In the genomic region with DNA sequence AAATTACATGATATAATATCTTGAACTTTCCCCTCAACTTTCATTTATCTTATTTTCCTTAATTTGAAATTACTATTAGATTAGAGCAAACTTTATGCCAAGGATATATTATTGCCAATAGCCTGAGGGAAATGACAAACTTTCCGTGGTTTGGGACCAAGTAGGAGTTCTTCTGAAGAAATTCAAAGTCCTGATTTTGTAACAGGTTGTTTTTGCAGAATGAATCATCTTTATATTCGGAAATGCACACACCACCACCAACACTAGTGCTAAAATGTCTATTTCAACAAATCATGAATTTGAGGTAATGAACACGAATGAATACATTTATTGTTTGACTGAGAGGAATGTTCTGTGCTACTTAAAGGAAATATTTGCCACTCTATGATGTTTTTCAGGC, we compare ENCODE assay signal across 26 cellular contexts.
"Had no signal": no experiment of that assay in that cellular context is flagged by ENCODE, and none has a peak within 500 bp of the region (broad histone marks: within the 10 kb centered on the region; RNA-seq: fewer than 3 reads in every experiment).

No MANE protein-coding gene starts in this region.

- H3K4me2 ChIP-seq: KMS-11 had no signal

- H3K36me3 ChIP-seq: brain microvascular endothelial cell, Peyer's patch had no signal

- H3K4me1 ChIP-seq: Peyer's patch had no signal

- H3K4me3 ChIP-seq: Peyer's patch had no signal

- H3K27ac ChIP-seq: brain microvascular endothelial cell, KMS-11, Peyer's patch had no signal

- H3K27me3 ChIP-seq: brain microvascular endothelial cell, Peyer's patch had no signal

- DNase-seq: activated B cell treated with CpG ODN at 0.5 μM for 24 hours; activated CD4-positive, alpha-beta T cell treated with anti-CD3 and anti-CD28 coated beads for 1 hour; activated CD4-positive, alpha-beta T cell treated with anti-CD3 and anti-CD28 coated beads, Interleukin-2, amount 10 ng/mL, durations not matched to agents 24 days and 14 days; activated CD4-positive, alpha-beta T cell treated with anti-CD3 and anti-CD28 coated beads, Interleukin-2, amount 50 U/mL, for 48 hours; activated CD8-positive, alpha-beta memory T cell treated with anti-CD3 and anti-CD28 coated beads, Interleukin-2, amount 10 ng/mL, durations not matched to agents 7 days and 5 days; activated effector memory CD4-positive, alpha-beta T cell treated with Interleukin-2 at 50 U/mL for 16 hours; activated naive CD4-positive, alpha-beta T cell treated with Interleukin-2 at 50 U/mL for 16 hours; activated naive CD8-positive, alpha-beta T cell treated with anti-CD3 and anti-CD28 coated beads, Interleukin-2, amount 50 U/mL, for 24 hours; activated T-cell treated with anti-CD3 and anti-CD28 coated beads, Interleukin-2, amount 50 U/mL, for 24 hours; amygdala; brain microvascular endothelial cell; caudate nucleus; NCI-H1048; NCI-H146; NCI-H187 treated with DMSO at 0.1 percent for 48 hours; NCI-H2081 treated with DMSO at 0.1 percent for 48 hours; NCI-H446 treated with DMSO at 0.1 percent for 48 hours; NCI-H526; NCI-H82; Peyer's patch; SHP77 treated with DMSO at 0.1 percent for 48 hours; T-cell; T-helper 2 cell; T1000 had no signal

- H3K9me3 ChIP-seq: Peyer's patch had no signal

- H3K9ac ChIP-seq: KMS-11 had no signal

- ATAC-seq: activated CD8-positive, alpha-beta memory T cell treated with anti-CD3 and anti-CD28 coated beads, Interleukin-2, amount 10 ng/mL, durations not matched to agents 7 days and 5 days; activated naive CD4-positive, alpha-beta T cell treated with anti-CD3 and anti-CD28 coated beads, Interleukin-2, amount 50 U/mL, for 72 hours; activated naive CD8-positive, alpha-beta T cell treated with anti-CD3 and anti-CD28 coated beads, Interleukin-2, amount 50 U/mL, for 24 hours; T-cell had no signal
